ENCODE assay signal across 9 cellular contexts in the genomic region with DNA sequence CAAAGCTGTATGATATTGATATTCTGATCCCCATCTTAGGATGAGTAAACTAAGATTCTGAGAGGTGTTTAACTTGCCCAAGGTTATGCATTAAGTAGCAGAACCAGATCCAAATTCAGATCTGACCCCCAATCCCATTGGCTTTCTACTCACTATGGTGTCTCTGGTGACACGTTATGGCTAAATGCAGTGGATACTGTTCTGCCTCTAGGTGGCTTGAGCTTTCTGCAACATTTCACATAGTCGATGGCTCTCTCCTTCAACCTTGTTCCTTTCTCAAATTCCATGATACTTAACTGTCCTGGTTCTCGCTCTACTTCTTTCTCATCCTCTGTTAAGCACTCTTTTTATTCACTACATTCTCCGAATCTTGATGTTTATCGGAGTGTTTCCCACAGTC. TPM values are rescaled to one million over a fixed set of nuclear protein-coding genes. Genes with fewer than 3 reads are reported as not detected.
DNase-seq lines count a peak whose midpoint lies in the region; ATAC-seq, FAIRE-seq and TF ChIP-seq lines count a peak whose summit lies in the region.
"Had no signal": no experiment of that assay in that cellular context is flagged by ENCODE, and none has a peak within 500 bp of the region (broad histone marks: within the 10 kb centered on the region; RNA-seq: fewer than 3 reads in every experiment).

No MANE protein-coding gene starts in this region.

- intact Hi-C loops in K562 (cut with micrococcal nuclease), result loop anchor here (10.0 kb wide), 2 partner anchors 243 to 373 kb away; a partner anchor contains a TSS

- no peak for TF ChIP-seq EP300 in K562 (IDR thresholded peaks at IDR 0.05; ENCODE audit: low read length)

- no peak overlapping the region for H3K4me3 ChIP-seq in K562

- H3K4me2 ChIP-seq in K562 (ENCODE audit: insufficient read depth, low read length), result no peak overlapping the region; the same call in 1 of the 2 replicates

- no peaks in the 10 kb centered on the region for H3K4me1 ChIP-seq in K562 (replicated peaks in 1 of 2; ENCODE audit: control insufficient read depth in 2 of 2, insufficient read depth in 2 of 2, low read length in 2 of 2)

- FAIRE-seq in K562 (lab: Jason Lieb, UNC), result peak; percentile 78

- TF ChIP-seq CTCF in K562 (IDR thresholded peaks at IDR 0.05 in 2 of 3, conservative IDR thresholded peaks at IDR 0.05 in 1 of 3; ENCODE audit: insufficient read depth in 2 of 3, low read depth in 1 of 3, low read length in 3 of 3), result peak; percentile 59 to 66 (median 64); a peak in 4 of 6 replicates

- no peak overlapping the region for H3K27ac ChIP-seq in K562 (ENCODE audit: extremely low read depth, low read depth, low read length)

- peak overlapping the region; percentile 46; the same call in 1 of the 2 replicates for H2AFZ ChIP-seq in K562 (ENCODE audit: low read depth, low read length)

- H3K79me2 ChIP-seq in K562 (ENCODE audit: control insufficient read depth, insufficient read depth, low read length), result no peaks in the 10 kb centered on the region

- H3K9me1 ChIP-seq in K562 (ENCODE audit: control insufficient read depth, insufficient read depth, low read length), result no peaks in the 10 kb centered on the region

- no TSS peak for BruUV-seq in K562 (replicated peaks; lab: Mats Ljungman, UMichigan)

- TF ChIP-seq RAD21 in K562 (CRISPR knock-in tag; conservative IDR thresholded peaks at IDR 0.05 in 1 of 2, IDR thresholded peaks at IDR 0.05 in 1 of 2), result peak; percentile 59 to 71

- no peak for TF ChIP-seq POLR2A in K562 (conservative IDR thresholded peaks at IDR 0.05)

- H3K27me3 ChIP-seq in K562 (ENCODE audit: control insufficient read depth in 2 of 2, insufficient read depth in 2 of 2, low read length in 2 of 2), result no peaks in the 10 kb centered on the region; a peak in 1 of 5 replicates

- no peaks in the 10 kb centered on the region for H4K20me1 ChIP-seq in K562 (replicated peaks; ENCODE audit: control insufficient read depth, insufficient read depth, low read length)

- no peaks in the 10 kb centered on the region for H3K9me3 ChIP-seq in K562 (replicated peaks; ENCODE audit: control insufficient read depth, insufficient read depth, low read depth, low read length)

- in situ Hi-C loops in K562 (cut with MboI), result loop anchor here (5.0 kb wide), 1 partner anchor 81 kb away; no protein-coding TSS in a partner anchor

- DNase-seq in K562 (ENCODE audit: extremely low read depth in 1 of 4, low spot score in 3 of 4) (peak in 3 of 4 experiments; percentile 13 to 45 (median 20)), pons (ENCODE audit: low spot score) (peak; percentile 22), NCI-H510A (lab: John Stamatoyannopoulos, UW) (no peak), retina (no peak), NCI-H2171 (lab: John Stamatoyannopoulos, UW) (no peak)
- DNase-seq: NCI-H1694; stimulated activated CD4-positive, alpha-beta T cell treated with anti-CD3 and anti-CD28 coated beads, Interleukin-4, amount 100 ng/mL, for 4 hours had no signal

- CTCF ChIA-PET in K562 (lab: Yijun Ruan, JAX; ENCODE audit: low intra/inter-chr PET ratio), result interaction anchor here (0.6 kb wide), 1 partner anchor 78 kb away, joined by 3 read pairs; no protein-coding TSS in a partner anchor

- POLR2A ChIA-PET in K562 (lab: Yijun Ruan, JAX), result interaction anchor here (0.5 to 0.8 kb wide), 2 partner anchors 78 to 351 kb away, joined by 3 read pairs; no protein-coding TSS in a partner anchor

- H3K9ac ChIP-seq in K562 (ENCODE audit: insufficient read depth in 1 of 2, low read depth in 2 of 2, low read length in 2 of 2), result no peak overlapping the region

- 6% methylated on average over 5 of the region's 5 CpGs for WGBS in K562 (ENCODE audit: insufficient coverage, low coverage, missing lambda C conversion rate)

- no peaks in the 10 kb centered on the region for H3K36me3 ChIP-seq in K562 (ENCODE audit: control insufficient read depth, insufficient read depth, low read length)

- ATAC-seq in GM18519 (IDR thresholded peaks at IDR 0.05; ENCODE audit: low FRiP score, unreplicated experiment), result peak; percentile 56
- ATAC-seq in HG03469 (IDR thresholded peaks at IDR 0.05; ENCODE audit: unreplicated experiment), result peak; percentile 68
- ATAC-seq in K562, result peak; percentile 96

RNA-seq across cellular contexts. Expression of a gene that starts 9.4 kb away (rescaled TPM):
- total RNA-seq in K562 (2011; cell fraction: chromatin; rRNA removed; ENCODE audit: low replicate concordance), result not detected in 2 replicates
- total RNA-seq in K562 (2011; cell fraction: nucleolus; rRNA removed), result not detected in 2 replicates
- total RNA-seq in K562 (2011; cell fraction: nucleoplasm; rRNA removed), result not detected in 2 replicates
- total RNA-seq in K562 (2014; rRNA removed) (not detected in 2 replicates), K562 (2014; rRNA removed; fragmentation: Illumina TruSeq; extraction: Trizol) (not detected in 2 replicates), K562 (2015; rRNA removed; fragmentation: Illumina TruSeq; extraction: Trizol) (not detected in 2 replicates), K562 (2021) (not detected in 2 replicates)
- polyA plus RNA-seq in K562 (2011; rRNA removed) (not detected in 2 replicates), K562 (2014; fragmentation: Illumina TruSeq; extraction: Trizol) (not detected in 2 replicates), K562 (2014; fragmentation: Nextera tagmentation; extraction: Ambion mirVana) (not detected), K562 (2014; rRNA removed) (not detected in 2 replicates)
- polyA plus RNA-seq in K562 (2011; cell fraction: cytosol; rRNA removed), result not detected in 2 replicates
- not detected in 2 replicates for polyA plus RNA-seq in K562 (2011; cell fraction: nucleus; rRNA removed)
- polyA plus RNA-seq in K562 (2012), result not detected in 2 replicates
- not detected in 2 replicates for polyA minus RNA-seq in K562 (2011; rRNA and poly(A)+ RNA removed)
- polyA minus RNA-seq in K562 (2011; cell fraction: cytosol; rRNA and poly(A)+ RNA removed), result not detected in 2 replicates
- not detected in 2 replicates for polyA minus RNA-seq in K562 (2011; cell fraction: nucleus; rRNA and poly(A)+ RNA removed)

RNA-seq across cellular contexts. Expression of a gene that starts 22.0 kb away (rescaled TPM):
- total RNA-seq in K562 (2011; cell fraction: chromatin; rRNA removed; ENCODE audit: low replicate concordance), result 5.6 and 7.5 TPM in 2 replicates
- total RNA-seq in K562 (2011; cell fraction: nucleolus; rRNA removed), result 6.6 and 6.7 TPM in 2 replicates
- total RNA-seq in K562 (2011; cell fraction: nucleoplasm; rRNA removed), result 7.6 and 10.2 TPM in 2 replicates
- total RNA-seq in K562 (2014; rRNA removed) (6.4 and 6.9 TPM in 2 replicates), K562 (2014; rRNA removed; fragmentation: Illumina TruSeq; extraction: Trizol) (4.9 and 5.2 TPM in 2 replicates), K562 (2015; rRNA removed; fragmentation: Illumina TruSeq; extraction: Trizol) (5.9 and 6.0 TPM in 2 replicates), K562 (2021) (8.7 and 8.9 TPM in 2 replicates)
- polyA plus RNA-seq in K562 (2011; rRNA removed) (3.7 and 4.7 TPM in 2 replicates), K562 (2014; fragmentation: Illumina TruSeq; extraction: Trizol) (5.0 and 5.5 TPM in 2 replicates), K562 (2014; fragmentation: Nextera tagmentation; extraction: Ambion mirVana) (1 to 10 TPM; 1.1 to 1.4 TPM), K562 (2014; rRNA removed) (5.4 and 5.7 TPM in 2 replicates)
- polyA plus RNA-seq in K562 (2011; cell fraction: cytosol; rRNA removed), result 2.8 and 5.2 TPM in 2 replicates
- polyA plus RNA-seq in K562 (2011; cell fraction: nucleus; rRNA removed), result 2.2 and 2.5 TPM in 2 replicates
- polyA plus RNA-seq in K562 (2012), result 5.5 and 6.0 TPM in 2 replicates
- polyA minus RNA-seq in K562 (2011; rRNA and poly(A)+ RNA removed), result 6.2 and 6.5 TPM in 2 replicates
- polyA minus RNA-seq in K562 (2011; cell fraction: cytosol; rRNA and poly(A)+ RNA removed), result 2.3 and 3.0 TPM in 2 replicates
- 4.0 and 6.1 TPM in 2 replicates for polyA minus RNA-seq in K562 (2011; cell fraction: nucleus; rRNA and poly(A)+ RNA removed)

RNA-seq across cellular contexts. Expression of a gene that starts 27.9 kb away (rescaled TPM):
- 7.3 and 25.9 TPM in 2 replicates for total RNA-seq in K562 (2011; cell fraction: chromatin; rRNA removed; ENCODE audit: low replicate concordance)
- 3.8 and 7.8 TPM in 2 replicates for total RNA-seq in K562 (2011; cell fraction: nucleolus; rRNA removed)
- total RNA-seq in K562 (2011; cell fraction: nucleoplasm; rRNA removed), result 10.2 and 17.6 TPM in 2 replicates
- total RNA-seq in K562 (2014; rRNA removed) (13.4 and 17.1 TPM in 2 replicates), K562 (2014; rRNA removed; fragmentation: Illumina TruSeq; extraction: Trizol) (30.6 and 39.4 TPM in 2 replicates), K562 (2015; rRNA removed; fragmentation: Illumina TruSeq; extraction: Trizol) (32.0 and 32.2 TPM in 2 replicates), K562 (2021) (16.7 and 17.0 TPM in 2 replicates)
- polyA plus RNA-seq in K562 (2011; rRNA removed) (37.4 and 38.7 TPM in 2 replicates), K562 (2014; fragmentation: Illumina TruSeq; extraction: Trizol) (29.3 and 36.4 TPM in 2 replicates), K562 (2014; fragmentation: Nextera tagmentation; extraction: Ambion mirVana) (10 to 100 TPM; 28.8 to 43.5 TPM), K562 (2014; rRNA removed) (26.2 and 31.2 TPM in 2 replicates)
- polyA plus RNA-seq in K562 (2011; cell fraction: cytosol; rRNA removed), result 9.4 and 14.8 TPM in 2 replicates
- polyA plus RNA-seq in K562 (2011; cell fraction: nucleus; rRNA removed), result 26.4 and 43.0 TPM in 2 replicates
- polyA plus RNA-seq in K562 (2012), result 16.3 and 20.2 TPM in 2 replicates
- polyA minus RNA-seq in K562 (2011; rRNA and poly(A)+ RNA removed), result 15.1 and 16.6 TPM in 2 replicates
- polyA minus RNA-seq in K562 (2011; cell fraction: cytosol; rRNA and poly(A)+ RNA removed), result 4.2 and 8.3 TPM in 2 replicates
- 10.2 and 24.4 TPM in 2 replicates for polyA minus RNA-seq in K562 (2011; cell fraction: nucleus; rRNA and poly(A)+ RNA removed)

RNA-seq across cellular contexts. Expression of a gene that starts 28.0 kb away (rescaled TPM):
- total RNA-seq in K562 (2011; cell fraction: chromatin; rRNA removed; ENCODE audit: low replicate concordance), result 31.5 and 107 TPM in 2 replicates
- total RNA-seq in K562 (2011; cell fraction: nucleolus; rRNA removed), result 10.5 and 11.2 TPM in 2 replicates
- total RNA-seq in K562 (2011; cell fraction: nucleoplasm; rRNA removed), result 27.4 and 33.7 TPM in 2 replicates
- total RNA-seq in K562 (2014; rRNA removed) (18.3 and 21.3 TPM in 2 replicates), K562 (2014; rRNA removed; fragmentation: Illumina TruSeq; extraction: Trizol) (45.2 and 59.6 TPM in 2 replicates), K562 (2015; rRNA removed; fragmentation: Illumina TruSeq; extraction: Trizol) (29.1 and 34.1 TPM in 2 replicates), K562 (2021) (30.4 and 34.1 TPM in 2 replicates)
- polyA plus RNA-seq in K562 (2011; rRNA removed) (19.9 and 28.4 TPM in 2 replicates), K562 (2014; fragmentation: Illumina TruSeq; extraction: Trizol) (30.3 and 30.9 TPM in 2 replicates), K562 (2014; fragmentation: Nextera tagmentation; extraction: Ambion mirVana) (10 to 100 TPM; 21.0 to 29.1 TPM), K562 (2014; rRNA removed) (22.9 and 27.4 TPM in 2 replicates)
- polyA plus RNA-seq in K562 (2011; cell fraction: cytosol; rRNA removed), result 3.9 and 7.2 TPM in 2 replicates
- polyA plus RNA-seq in K562 (2011; cell fraction: nucleus; rRNA removed), result 19.7 and 20.9 TPM in 2 replicates
- 18.7 and 20.0 TPM in 2 replicates for polyA plus RNA-seq in K562 (2012)
- polyA minus RNA-seq in K562 (2011; rRNA and poly(A)+ RNA removed), result 48.7 and 53.2 TPM in 2 replicates
- polyA minus RNA-seq in K562 (2011; cell fraction: cytosol; rRNA and poly(A)+ RNA removed), result 12.4 and 15.9 TPM in 2 replicates
- 32.0 and 42.8 TPM in 2 replicates for polyA minus RNA-seq in K562 (2011; cell fraction: nucleus; rRNA and poly(A)+ RNA removed)

RNA-seq across cellular contexts. Expression of a gene that starts 45.5 kb away (rescaled TPM):
- 7.7 and 17.4 TPM in 2 replicates for total RNA-seq in K562 (2011; cell fraction: chromatin; rRNA removed; ENCODE audit: low replicate concordance)
- total RNA-seq in K562 (2011; cell fraction: nucleolus; rRNA removed), result 6.2 and 6.4 TPM in 2 replicates
- total RNA-seq in K562 (2011; cell fraction: nucleoplasm; rRNA removed), result 4.4 and 6.3 TPM in 2 replicates
- total RNA-seq in K562 (2014; rRNA removed), result 9.5 and 10.9 TPM in 2 replicates
- 14.9 and 16.0 TPM in 2 replicates for total RNA-seq in K562 (2014; rRNA removed; fragmentation: Illumina TruSeq; extraction: Trizol)
- total RNA-seq in K562 (2015; rRNA removed; fragmentation: Illumina TruSeq; extraction: Trizol), result 12.9 and 13.6 TPM in 2 replicates
- 10.2 and 10.5 TPM in 2 replicates for total RNA-seq in K562 (2021)
- polyA plus RNA-seq in K562 (2011; rRNA removed), result 1.5 and 6.3 TPM in 2 replicates
- 0.84 and 4.6 TPM in 2 replicates for polyA plus RNA-seq in K562 (2011; cell fraction: cytosol; rRNA removed)
- polyA plus RNA-seq in K562 (2011; cell fraction: nucleus; rRNA removed), result 2.2 and 9.7 TPM in 2 replicates
- 9.6 and 10.5 TPM in 2 replicates for polyA plus RNA-seq in K562 (2012)
- polyA plus RNA-seq in K562 (2014; fragmentation: Illumina TruSeq; extraction: Trizol), result 15.5 and 17.0 TPM in 2 replicates
- 10 to 100 TPM in 1 of 2 experiments, 1 to 10 TPM in 1; 8.4 to 10.8 TPM for polyA plus RNA-seq in K562 (2014; fragmentation: Nextera tagmentation; extraction: Ambion mirVana)
- 13.5 and 16.5 TPM in 2 replicates for polyA plus RNA-seq in K562 (2014; rRNA removed)
- polyA minus RNA-seq in K562 (2011; rRNA and poly(A)+ RNA removed), result 1.2 and 7.7 TPM in 2 replicates
- polyA minus RNA-seq in K562 (2011; cell fraction: cytosol; rRNA and poly(A)+ RNA removed), result 0.91 and 2.3 TPM in 2 replicates
- polyA minus RNA-seq in K562 (2011; cell fraction: nucleus; rRNA and poly(A)+ RNA removed), result 2.2 and 4.4 TPM in 2 replicates

Comparison
In these comparisons a context has a peak if more than half of its experiments do, and no peak if none do; other contexts are left out.
1. DNase-seq: peak in K562 (3 of 4) and pons (single experiment); none in NCI-H510A (single experiment), retina (single experiment) and NCI-H2171 (single experiment).
2. Peak in every context shown above with its lines, with median percentiles within 50 percentile points of each other: ATAC-seq.